ENCODE assay signal across 2 cellular contexts in genomic region chr6:109693128-109693527, GRCh38.
TF ChIP-seq lines count a peak whose summit lies in the region.

No MANE protein-coding gene starts in this region.

TF ChIP-seq in GM12891, 5 proteins besides CTCF, POLR2A, EP300 and RAD21:
- TF ChIP-seq TAF1 (IDR thresholded peaks at IDR 0.05; ENCODE audit: low read depth, low read length) (no peak), SPI1 (IDR thresholded peaks at IDR 0.05; ENCODE audit: low read depth, low read length) (peak; percentile 95)

TF ChIP-seq in GM12878, 131 proteins besides CTCF, POLR2A, EP300 and RAD21:
- no peak for TF ChIP-seq MEF2B (IDR thresholded peaks at IDR 0.05; ENCODE audit: partially characterized antibody, poor library complexity, severe bottlenecking)
- no peak for TF ChIP-seq TAF1 (IDR thresholded peaks at IDR 0.05; ENCODE audit: borderline replicate concordance, low read depth, low read length)
- TF ChIP-seq POU2F2 (IDR thresholded peaks at IDR 0.05; ENCODE audit: borderline replicate concordance, low read depth, low read length) = no peak
- no peak for TF ChIP-seq SIX5 (IDR thresholded peaks at IDR 0.05; ENCODE audit: low read depth, low read length, severe bottlenecking)
- no peak for TF ChIP-seq ZNF274 (IDR thresholded peaks at IDR 0.05; ENCODE audit: insufficient read depth, insufficient read length)
- TF ChIP-seq RAD51 (IDR thresholded peaks at IDR 0.05) = peak; percentile 10; the same call in 1 of the 2 replicates
- no peak for TF ChIP-seq MYC (IDR thresholded peaks at IDR 0.05; ENCODE audit: insufficient read depth, insufficient read length, insufficient replicate concordance, low read length, severe bottlenecking)
- no peak for TF ChIP-seq CUX1 (IDR thresholded peaks at IDR 0.05; ENCODE audit: insufficient replicate concordance, low read depth, low read length)
- TF ChIP-seq CBFB (IDR thresholded peaks at IDR 0.05; ENCODE audit: low read depth) = no peak
- TF ChIP-seq SREBF1 (IDR thresholded peaks at IDR 0.05; ENCODE audit: low read length) = no peak
- peak; percentile 70; the same call in 1 of the 2 replicates for TF ChIP-seq IRF4 (IDR thresholded peaks at IDR 0.05; ENCODE audit: low read depth, low read length)
- no peak for TF ChIP-seq SREBF2 (IDR thresholded peaks at IDR 0.05; ENCODE audit: low read length)
- TF ChIP-seq ASH2L (IDR thresholded peaks at IDR 0.05; ENCODE audit: borderline replicate concordance, low read depth) = no peak
- TF ChIP-seq, protein P1, sequence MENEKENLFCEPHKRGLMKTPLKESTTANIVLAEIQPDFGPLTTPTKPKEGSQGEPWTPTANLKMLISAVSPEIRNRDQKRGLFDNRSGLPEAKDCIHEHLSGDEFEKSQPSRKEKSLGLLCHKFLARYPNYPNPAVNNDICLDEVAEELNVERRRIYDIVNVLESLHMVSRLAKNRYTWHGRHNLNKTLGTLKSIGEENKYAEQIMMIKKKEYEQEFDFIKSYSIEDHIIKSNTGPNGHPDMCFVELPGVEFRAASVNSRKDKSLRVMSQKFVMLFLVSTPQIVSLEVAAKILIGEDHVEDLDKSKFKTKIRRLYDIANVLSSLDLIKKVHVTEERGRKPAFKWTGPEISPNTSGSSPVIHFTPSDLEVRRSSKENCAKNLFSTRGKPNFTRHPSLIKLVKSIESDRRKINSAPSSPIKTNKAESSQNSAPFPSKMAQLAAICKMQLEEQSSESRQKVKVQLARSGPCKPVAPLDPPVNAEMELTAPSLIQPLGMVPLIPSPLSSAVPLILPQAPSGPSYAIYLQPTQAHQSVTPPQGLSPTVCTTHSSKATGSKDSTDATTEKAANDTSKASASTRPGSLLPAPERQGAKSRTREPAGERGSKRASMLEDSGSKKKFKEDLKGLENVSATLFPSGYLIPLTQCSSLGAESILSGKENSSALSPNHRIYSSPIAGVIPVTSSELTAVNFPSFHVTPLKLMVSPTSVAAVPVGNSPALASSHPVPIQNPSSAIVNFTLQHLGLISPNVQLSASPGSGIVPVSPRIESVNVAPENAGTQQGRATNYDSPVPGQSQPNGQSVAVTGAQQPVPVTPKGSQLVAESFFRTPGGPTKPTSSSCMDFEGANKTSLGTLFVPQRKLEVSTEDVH (IDR thresholded peaks at IDR 0.05; ENCODE audit: low read depth, partially characterized antibody) = peak; percentile 38
- TF ChIP-seq KLF5 (IDR thresholded peaks at IDR 0.05; ENCODE audit: partially characterized antibody) = no peak
- TF ChIP-seq, protein P2, sequence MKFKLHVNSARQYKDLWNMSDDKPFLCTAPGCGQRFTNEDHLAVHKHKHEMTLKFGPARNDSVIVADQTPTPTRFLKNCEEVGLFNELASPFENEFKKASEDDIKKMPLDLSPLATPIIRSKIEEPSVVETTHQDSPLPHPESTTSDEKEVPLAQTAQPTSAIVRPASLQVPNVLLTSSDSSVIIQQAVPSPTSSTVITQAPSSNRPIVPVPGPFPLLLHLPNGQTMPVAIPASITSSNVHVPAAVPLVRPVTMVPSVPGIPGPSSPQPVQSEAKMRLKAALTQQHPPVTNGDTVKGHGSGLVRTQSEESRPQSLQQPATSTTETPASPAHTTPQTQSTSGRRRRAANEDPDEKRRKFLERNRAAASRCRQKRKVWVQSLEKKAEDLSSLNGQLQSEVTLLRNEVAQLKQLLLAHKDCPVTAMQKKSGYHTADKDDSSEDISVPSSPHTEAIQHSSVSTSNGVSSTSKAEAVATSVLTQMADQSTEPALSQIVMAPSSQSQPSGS (IDR thresholded peaks at IDR 0.05; ENCODE audit: low read length) = no peak
- TF ChIP-seq SMAD1 (IDR thresholded peaks at IDR 0.05; ENCODE audit: low read depth, partially characterized antibody) = no peak
- no peak for TF ChIP-seq USF2 (IDR thresholded peaks at IDR 0.05; ENCODE audit: borderline replicate concordance, low read depth, low read length)
- TF ChIP-seq ZNF24 (IDR thresholded peaks at IDR 0.05) = no peak
- no peak for TF ChIP-seq ZNF217 (IDR thresholded peaks at IDR 0.05)
- peak; percentile 8 for TF ChIP-seq RELA (IDR thresholded peaks at IDR 0.05; ENCODE audit: borderline replicate concordance, partially characterized antibody)
- TF ChIP-seq WRNIP1 (IDR thresholded peaks at IDR 0.05; ENCODE audit: borderline replicate concordance, low read depth, low read length) = no peak
- peak; percentile 64 for TF ChIP-seq MXI1 (IDR thresholded peaks at IDR 0.05; ENCODE audit: low read depth, low read length)
- TF ChIP-seq SPI1 (IDR thresholded peaks at IDR 0.05; ENCODE audit: borderline replicate concordance, insufficient read depth, low read depth, low read length) = peak; percentile 92
- no peak for TF ChIP-seq POLR2AphosphoS2 (IDR thresholded peaks at IDR 0.05; ENCODE audit: low read depth, low read length)
- TF ChIP-seq MTA3 (IDR thresholded peaks at IDR 0.05; ENCODE audit: borderline replicate concordance, low read length) = no peak
